In genomic region chr1:118960567-118961136, GRCh38 we compare ENCODE assay signal across 11 cellular contexts. TPM values are rescaled to one million over a fixed set of nuclear protein-coding genes. Genes with fewer than 3 reads are reported as not detected.
DNase-seq lines count a peak whose midpoint lies in the region; ATAC-seq and TF ChIP-seq lines count a peak whose summit lies in the region.
"Had no signal": no experiment of that assay in that cellular context is flagged by ENCODE, and none has a peak within 500 bp of the region (broad histone marks: within the 10 kb centered on the region; RNA-seq: fewer than 3 reads in every experiment).

No MANE protein-coding gene starts in this region.

- no peaks in the 10 kb centered on the region for H3K79me2 ChIP-seq in OCI-LY7 (ENCODE audit: insufficient read depth, low read depth, low read length)

- H4K20me1 ChIP-seq in OCI-LY7 (ENCODE audit: insufficient read depth, low read length), result no peaks in the 10 kb centered on the region

- POLR2A ChIA-PET in OCI-LY7 (lab: Charles Lee), result interaction anchor here (1.0 to 1.9 kb wide), 2 partner anchors 10 to 29 kb away, joined by 3 to 10 read pairs; no protein-coding TSS in a partner anchor

- H3K36me3 ChIP-seq in OCI-LY7 (ENCODE audit: insufficient read depth, low read length) (no peaks in the 10 kb centered on the region; the same call in 1 of the 2 replicates), heart right ventricle (no peaks in the 10 kb centered on the region), stomach (no peaks in the 10 kb centered on the region)

- H3K4me1 ChIP-seq in OCI-LY7 (ENCODE audit: insufficient read depth, low read length, poor library complexity, severe bottlenecking) (peaks cover 39% of the 10 kb centered on the region), heart right ventricle (no peaks in the 10 kb centered on the region), stomach (no peaks in the 10 kb centered on the region)

- no peaks in the 10 kb centered on the region for H3K9me2 ChIP-seq in OCI-LY7 (ENCODE audit: insufficient read depth, low read length)

- no peaks in the 10 kb centered on the region for H3K9me3 ChIP-seq in OCI-LY7 (ENCODE audit: low read length)
- H3K9me3 ChIP-seq in heart right ventricle, result no peaks in the 10 kb centered on the region
- peaks cover 0 to 3% (median 0%) of the 10 kb centered on the region in 4 donors for H3K9me3 ChIP-seq in stomach

- TF ChIP-seq EP300 in stomach (IDR thresholded peaks at IDR 0.05), result no peak

- H3K27me3 ChIP-seq in heart right ventricle (peaks cover 0 to 14% (median 0%) of the 10 kb centered on the region in 7 donors), stomach (peaks cover 0 to 12% (median 0%) of the 10 kb centered on the region in 3 donors)

- intact Hi-C loops in OCI-LY7 (cut with micrococcal nuclease; ENCODE audit: unreplicated experiment) (loop anchor here (1.0 kb wide), 1 partner anchor 180 kb away; the partner anchor contains the start of gene WARS2), heart right ventricle (cut with DNase I) (loop anchor here in 1 of 10 donors (10.0 kb wide), 1 partner anchor 754 kb away; the partner anchor contains the start of gene PHGDH), stomach (cut with DNase I; ENCODE audit: low total_unique reads) (no loop called here)

- H3K27ac ChIP-seq in OCI-LY7 (ENCODE audit: low read depth, low read length, poor library complexity, severe bottlenecking) (peak overlapping the region; percentile 92), heart right ventricle (no peak overlapping the region), stomach (peak overlapping the region in 2 of 5 donors; percentile 28 to 80)

- H2AFZ ChIP-seq in OCI-LY7 (ENCODE audit: low read length), result peak overlapping the region; percentile 77; the same call in 1 of the 2 replicates

- TF ChIP-seq POLR2A in stomach (IDR thresholded peaks at IDR 0.05), result no peak

- DNase-seq in OCI-LY7 (ENCODE audit: low spot score), result peak; percentile 4
- DNase-seq in heart right ventricle, result no peak
- peak; percentile 49 for DNase-seq in stomach
- DNase-seq in Kasumi-1 (lab: John Stamatoyannopoulos, UW), result no peak
- DNase-seq in stimulated activated naive CD4-positive, alpha-beta T cell (lab: John Stamatoyannopoulos, UW), result no peak
- no peak for DNase-seq in AML-193 (lab: John Stamatoyannopoulos, UW)
- DNase-seq: activated gamma-delta T cell treated with Interleukin-2 at 50 U/mL for 16 hours, NCI-H1694, T-cell had no signal

- peak overlapping the region; percentile 81 for H3K4me2 ChIP-seq in OCI-LY7 (ENCODE audit: low read length)

- peak overlapping the region; percentile 48 for H3K4me3 ChIP-seq in OCI-LY7 (ENCODE audit: low read depth, low read length, poor library complexity, severe bottlenecking)
- H3K4me3 ChIP-seq in heart right ventricle, result no peak overlapping the region
- no peak overlapping the region for H3K4me3 ChIP-seq in stomach

- peak; percentile 9 for ATAC-seq in GM19397 (IDR thresholded peaks at IDR 0.05; ENCODE audit: unreplicated experiment)
- peak in 5 of 8 donors; percentile 34 to 89 (median 63) for ATAC-seq in heart right ventricle
- ATAC-seq in HG03439 (IDR thresholded peaks at IDR 0.05; ENCODE audit: unreplicated experiment), result no peak
- ATAC-seq: T-cell had no signal

- CTCF ChIA-PET in OCI-LY7 (lab: Charles Lee; ENCODE audit: unreplicated experiment), result no interaction called here

- no TSS peak for BruUV-seq in OCI-LY7 (replicated peaks; lab: Mats Ljungman, UMichigan)

- TF ChIP-seq CTCF in OCI-LY7 (conservative IDR thresholded peaks at IDR 0.05; ENCODE audit: low read length), result no peak
- TF ChIP-seq CTCF in heart right ventricle (IDR thresholded peaks at IDR 0.05), result no peak
- no peak for TF ChIP-seq CTCF in stomach (IDR thresholded peaks at IDR 0.05)

- 54 to 57% methylated on average over 7 of the region's 7 CpGs for WGBS in heart right ventricle, 2 donors
- 25 to 49% (median 34%) methylated on average over 7 of the region's 7 CpGs for WGBS in stomach, 5 donors

RNA-seq across cellular contexts. Expression of gene TBX15, which starts 27.5 kb away (rescaled TPM):
- 0.22 TPM in 1 of 2 replicates, not detected in the other for total RNA-seq in OCI-LY7 (2014; rRNA removed; shearing (Covaris generic))
- total RNA-seq in OCI-LY7 (2022), result not detected in 2 replicates
- total RNA-seq in heart right ventricle, result 1 to 10 TPM in 2 of 10 donors, under 1 TPM in 8; 0.18 to 1.1 (median 0.50) TPM
- polyA plus RNA-seq in heart right ventricle, result under 1 TPM; 0.44 to 0.45 TPM
- total RNA-seq in stomach, result under 1 TPM in 1 of 5 donors, not detected in 4; 0.37 TPM
- under 1 TPM in 1 of 3 donors, not detected in 2; 0.05 TPM for polyA plus RNA-seq in stomach

Comparison
In these comparisons a context has a peak if more than half of its experiments do, and no peak if none do; other contexts are left out.
1. DNase-seq: peak in OCI-LY7 (single experiment) and stomach (single experiment); none in heart right ventricle (0 of 2), Kasumi-1 (0 of 2), stimulated activated naive CD4-positive, alpha-beta T cell (0 of 6) and AML-193 (0 of 2).